Comparison of ENCODE assay signal across 16 cellular contexts in genomic region chr3:105436687-105437086, GRCh38.
DNase-seq lines count a peak whose midpoint lies in the region; ATAC-seq and TF ChIP-seq lines count a peak whose summit lies in the region.
"Had no signal": no experiment of that assay in that cellular context is flagged by ENCODE, and none has a peak within 500 bp of the region (broad histone marks: within the 10 kb centered on the region; RNA-seq: fewer than 3 reads in every experiment).

No MANE protein-coding gene starts in this region.

- 0 out of 2 replicates have a peak, but pooled peaks cover 5% of the 10 kb centered on the region for H4K20me1 ChIP-seq in IMR-90 (ENCODE audit: insufficient read depth, low read length)

- H3K23ac ChIP-seq in IMR-90 (ENCODE audit: low read depth, low read length), result peak overlapping the region; percentile 53; the same call in 1 of the 2 replicates

- peak overlapping the region; percentile 59; the same call in 1 of the 2 replicates for H2BK20ac ChIP-seq in IMR-90 (ENCODE audit: low read depth, low read length)

- H3K4me3 ChIP-seq in IMR-90 (ENCODE audit: insufficient read depth, low read depth, low read length) (no peak overlapping the region), lower leg skin (ENCODE audit: low read depth, poor library complexity, severe bottlenecking) (no peak overlapping the region)
- H3K4me3 ChIP-seq: A549 had no signal

- H2BK120ac ChIP-seq in IMR-90 (ENCODE audit: low read depth, low read length), result peak overlapping the region; percentile 40; the same call in 1 of the 2 replicates

- H3K9me1 ChIP-seq in IMR-90 (ENCODE audit: insufficient read depth, low read length), result peaks cover 6% of the 10 kb centered on the region

- no peak overlapping the region for H3K9ac ChIP-seq in IMR-90 (ENCODE audit: low read depth, low read length)

- no peak overlapping the region; the same call in 2 of the 3 replicates for H2BK15ac ChIP-seq in IMR-90 (ENCODE audit: low read depth, low read length)

- TF ChIP-seq CTCF in IMR-90 (conservative IDR thresholded peaks at IDR 0.05; ENCODE audit: low read depth, low read length) (no peak), lower leg skin (IDR thresholded peaks at IDR 0.05) (no peak)

- H3K79me1 ChIP-seq in IMR-90 (ENCODE audit: low read depth in 1 of 2, low read length in 2 of 2), result peaks cover 28 to 40% of the 10 kb centered on the region in 2 experiments

- peaks cover 2% of the 10 kb centered on the region; the same call in 1 of the 2 replicates for H3K36me3 ChIP-seq in IMR-90 (ENCODE audit: control insufficient read depth, insufficient read depth, low read length)

- in situ Hi-C loops in IMR-90 (cut with MboI; ENCODE audit: low sequenced_read_pairs), result no loop called here

- H3K27ac ChIP-seq in IMR-90 (ENCODE audit: insufficient read depth, low read length), result no peak overlapping the region
- H3K27ac ChIP-seq: A549, C4-2B had no signal

- CTCF ChIA-PET in IMR-90 (lab: Yijun Ruan, JAX), result no interaction called here

- no peak overlapping the region for H2AFZ ChIP-seq in IMR-90 (replicated peaks; ENCODE audit: low read length, poor library complexity)

- peaks cover 16% of the 10 kb centered on the region for H3K4me1 ChIP-seq in IMR-90 (ENCODE audit: control insufficient read depth, insufficient read depth, low read length)

- no peak for TF ChIP-seq RAD21 in IMR-90 (IDR thresholded peaks at IDR 0.05; ENCODE audit: low read length)

- H2AK5ac ChIP-seq in IMR-90 (ENCODE audit: low read depth, low read length), result no peak overlapping the region; the same call in 1 of the 2 replicates

- H3K18ac ChIP-seq in IMR-90 (ENCODE audit: low read depth, low read length), result peak overlapping the region; percentile 92; the same call in 1 of the 2 replicates

- H2BK5ac ChIP-seq in IMR-90 (ENCODE audit: low read depth, low read length, poor library complexity, severe bottlenecking), result peak overlapping the region; percentile 24

- H2AK9ac ChIP-seq in IMR-90 (replicated peaks; ENCODE audit: low read depth, low read length, poor library complexity), result no peak overlapping the region

- POLR2A ChIA-PET in IMR-90 (lab: Charles Lee; ENCODE audit: unreplicated experiment), result no interaction called here

- H3K4ac ChIP-seq in IMR-90 (ENCODE audit: low read depth, low read length), result peak overlapping the region; percentile 64

- H3K4me2 ChIP-seq in IMR-90 (ENCODE audit: low read depth, low read length), result no peak overlapping the region
- H3K4me2 ChIP-seq: A549 had no signal

- no peak for DNase-seq in IMR-90
- DNase-seq in amniotic epithelial cell (ENCODE audit: low read depth), result peak; percentile 30
- peak; percentile 48 for DNase-seq in left lobe of liver (ENCODE audit: low spot score)
- DNase-seq in renal cortical epithelial cell (ENCODE audit: low read depth), result peak; percentile 31
- DNase-seq in cortex of kidney (lab: John Stamatoyannopoulos, UW), result no peak
- DNase-seq in lower leg skin (ENCODE audit: low spot score in 2 of 2), result no peak
- DNase-seq in Kasumi-1 (lab: John Stamatoyannopoulos, UW), result no peak
- DNase-seq: BE2C; CD8-positive, alpha-beta T cell; COR-L47; DMS153; DMS79 treated with DMSO at 0.1 percent for 48 hours; EL; HCEC 1CT had no signal

- no peak overlapping the region for H3K56ac ChIP-seq in IMR-90 (ENCODE audit: extremely low read depth, insufficient read depth, low read length)

- peak overlapping the region in 1 of 2 experiments; percentile 3; a peak in 1 of 4 replicates for H4K8ac ChIP-seq in IMR-90 (ENCODE audit: low read depth in 2 of 2, low read length in 2 of 2)

- ATAC-seq in IMR-90 (ENCODE audit: low read depth), result no peak
- ATAC-seq in left lobe of liver, result peak; percentile 92
- ATAC-seq: A549; CD8-positive, alpha-beta T cell had no signal

- peak overlapping the region; percentile 83; the same call in 1 of the 2 replicates for H3K14ac ChIP-seq in IMR-90 (replicated peaks; ENCODE audit: low read depth, low read length)

- H4K5ac ChIP-seq in IMR-90 (ENCODE audit: low read depth, low read length), result peak overlapping the region; percentile 75; the same call in 1 of the 2 replicates

- no TSS peak for BruUV-seq in IMR-90 (replicated peaks; lab: Mats Ljungman, UMichigan)

- no peaks in the 10 kb centered on the region for H3K9me3 ChIP-seq in IMR-90 (ENCODE audit: control insufficient read depth, insufficient read depth, low read length)
- H3K9me3 ChIP-seq: BE2C had no signal

- H4K91ac ChIP-seq in IMR-90 (ENCODE audit: insufficient read depth, low read depth, low read length), result no peak overlapping the region

- dilution Hi-C loops in IMR-90 (cut with HindIII; ENCODE audit: low sequenced_read_pairs, unreplicated experiment), result no loop called here

- TF ChIP-seq POLR2A in IMR-90 (IDR thresholded peaks at IDR 0.05; ENCODE audit: low read depth, low read length), result no peak
- TF ChIP-seq POLR2A in lower leg skin (IDR thresholded peaks at IDR 0.05), result no peak

- no peaks in the 10 kb centered on the region for H3K27me3 ChIP-seq in IMR-90 (ENCODE audit: control insufficient read depth, insufficient read depth, low read length)
- H3K27me3 ChIP-seq: BE2C had no signal

- intact Hi-C loops in IMR-90 (cut with micrococcal nuclease), result no loop called here
- intact Hi-C loops in lower leg skin (cut with DNase I; ENCODE audit: low total_unique reads), result no loop called here

TF ChIP-seq in IMR-90, 13 proteins besides CTCF, POLR2A, EP300 and RAD21:
- TF ChIP-seq NFE2L2 (IDR thresholded peaks at IDR 0.05; ENCODE audit: low read depth, low read length), result no peak
- TF ChIP-seq CEBPB (IDR thresholded peaks at IDR 0.05; ENCODE audit: low read depth, low read length), result peak; percentile 80

Comparison
In these comparisons a context has a peak if more than half of its experiments do, and no peak if none do; other contexts are left out.
1. DNase-seq: peak in amniotic epithelial cell (single experiment), left lobe of liver (single experiment) and renal cortical epithelial cell (single experiment); none in IMR-90 (single experiment), cortex of kidney (single experiment), lower leg skin (0 of 2) and Kasumi-1 (0 of 2).